ENCODE assay signal across 23 cellular contexts in the genomic region with DNA sequence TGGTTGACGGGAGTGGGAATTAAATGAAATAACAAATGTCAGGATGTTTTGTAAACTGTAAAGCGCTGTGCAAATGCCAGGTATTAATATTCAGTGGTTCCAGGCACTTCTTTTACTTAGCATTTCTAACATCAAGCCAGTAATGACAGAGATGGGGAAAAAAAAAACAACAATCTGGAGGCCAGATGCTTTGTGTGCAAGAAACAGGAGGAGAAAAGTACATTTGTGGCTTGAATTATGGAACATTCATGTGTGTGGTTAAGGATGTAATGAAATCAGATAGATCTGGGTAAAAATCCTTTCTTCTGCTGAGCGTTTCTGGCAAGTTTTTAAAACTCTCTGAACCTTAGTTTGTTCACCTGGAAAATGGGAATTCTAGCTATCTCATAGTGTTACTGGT.
"Had no signal": no experiment of that assay in that cellular context is flagged by ENCODE, and none has a peak within 500 bp of the region (broad histone marks: within the 10 kb centered on the region; RNA-seq: fewer than 3 reads in every experiment).

No MANE protein-coding gene starts in this region.

- DNase-seq: colonic mucosa; effector CD8-positive, alpha-beta T cell; endodermal cell; heart left ventricle; kidney; mammary epithelial cell; mesendoderm; midbrain; naive thymus-derived CD4-positive, alpha-beta T cell; right lobe of liver; small intestine; stimulated activated CD4-positive, alpha-beta T cell treated with anti-CD3 and anti-CD28 coated beads, Interleukin-15, amount 100 ng/mL, for 24 hours; stimulated activated CD4-positive, alpha-beta T cell treated with anti-CD3 and anti-CD28 coated beads, Interleukin-2, amount 100 ng/mL, for 48 hours; stimulated activated naive B cell treated with anti-CD40 and anti-IgM and Interleukin-4, amounts not matched to agents 10 μg/mL and 1 μg/mL and 100 μg/mL, for 72 hours; upper lobe of left lung had no signal

- FAIRE-seq: frontal cortex, kidney, small intestine had no signal

- ATAC-seq: heart left ventricle; left lobe of liver; naive thymus-derived CD4-positive, alpha-beta T cell; right lobe of liver; stimulated activated naive B cell treated with anti-CD40 and anti-IgM and Interleukin-4, amounts not matched to agents 10 μg/mL and 1 μg/mL and 100 μg/mL, for 72 hours had no signal

- H3K9ac ChIP-seq: neural progenitor cell, parathyroid adenoma had no signal

- H3K27ac ChIP-seq: colonic mucosa, esophagus muscularis mucosa, heart left ventricle, hepatocyte, neural progenitor cell, parathyroid adenoma, right lobe of liver, thoracic aorta, tibial nerve, upper lobe of left lung had no signal

- H3K36me3 ChIP-seq: colonic mucosa, esophagus muscularis mucosa, heart left ventricle, neural progenitor cell, right lobe of liver, thoracic aorta, tibial nerve, upper lobe of left lung had no signal

- H3K79me2 ChIP-seq: hepatocyte, parathyroid adenoma had no signal

- H3K4me3 ChIP-seq: colonic mucosa, esophagus muscularis mucosa, heart left ventricle, hepatocyte, neural progenitor cell, right lobe of liver, thoracic aorta, tibial nerve, upper lobe of left lung had no signal

- H3K9me3 ChIP-seq: colonic mucosa, esophagus muscularis mucosa, heart left ventricle, right lobe of liver, thoracic aorta, tibial nerve, upper lobe of left lung had no signal

- H3K27me3 ChIP-seq: colonic mucosa, hepatocyte, neural progenitor cell, right lobe of liver, tibial nerve, upper lobe of left lung had no signal

- H3K4me1 ChIP-seq: colonic mucosa, esophagus muscularis mucosa, heart left ventricle, parathyroid adenoma, right lobe of liver, tibial nerve, upper lobe of left lung had no signal

- H3K4me2 ChIP-seq: hepatocyte, neural progenitor cell had no signal

- H2AFZ ChIP-seq: hepatocyte, neural progenitor cell, parathyroid adenoma had no signal
